ENCODE assay signal across 8 cellular contexts in genomic region chr6:143901885-143902708, GRCh38. TPM values are rescaled to one million over a fixed set of nuclear protein-coding genes. Genes with fewer than 3 reads are reported as not detected.
DNase-seq lines count a peak whose midpoint lies in the region; ATAC-seq, FAIRE-seq and TF ChIP-seq lines count a peak whose summit lies in the region.

No MANE protein-coding gene starts in this region.

- TF ChIP-seq CTCF in HepG2 (CRISPR knock-in tag; IDR thresholded peaks at IDR 0.05) = no peak

- in situ Hi-C loops in HepG2 (cut with HindIII; ENCODE audit: extremely low pct_ligation_motif_present, low pct_unique_long_range_greater_than_20kb) = no loop called here

- no peaks in the 10 kb centered on the region for H4K20me1 ChIP-seq in HepG2 (ENCODE audit: insufficient read depth, low read length)

- WGBS in HepG2 (ENCODE audit: low lambda C conversion rate) = 15% methylated on average over 6 of the region's 6 CpGs

- H3K4me3 ChIP-seq in GM08714 (ENCODE audit: low read length) = peak overlapping the region; percentile 59; the same call in 1 of the 2 replicates
- no peak overlapping the region for H3K4me3 ChIP-seq in HepG2 (replicated peaks in 1 of 3; ENCODE audit: insufficient read depth in 1 of 3, low read depth in 2 of 3, low read length in 3 of 3)

- CTCF ChIA-PET in HepG2 (lab: Yijun Ruan, JAX; ENCODE audit: low intra/inter-chr PET ratio, low total read pairs) = no interaction called here

- H2AFZ ChIP-seq in HepG2 (ENCODE audit: low read length) = peak overlapping the region; percentile 22

- no peak overlapping the region for H3K4me2 ChIP-seq in HepG2 (ENCODE audit: low read depth, low read length)

- ATAC-seq in GM21367 (IDR thresholded peaks at IDR 0.05; ENCODE audit: unreplicated experiment) (peak; percentile 96), HG03520 (IDR thresholded peaks at IDR 0.05; ENCODE audit: unreplicated experiment) (peak; percentile 96), HepG2 (no peak; the same call in 2 of the 3 replicates), left colon (no peak)

- H3K36me3 ChIP-seq in HepG2 (replicated peaks in 1 of 2; ENCODE audit: control insufficient read depth in 1 of 2, insufficient read depth in 2 of 2, low read length in 2 of 2) = no peaks in the 10 kb centered on the region

- TF ChIP-seq EP300 in HepG2 (IDR thresholded peaks at IDR 0.05; ENCODE audit: low read depth in 2 of 2, low read length in 2 of 2) (no peak), HepG2 (CRISPR knock-in tag; IDR thresholded peaks at IDR 0.05; ENCODE audit: borderline replicate concordance) (no peak)

- POLR2A ChIA-PET in HepG2 (lab: Yijun Ruan, JAX) = no interaction called here

- intact Hi-C loops in HepG2 (cut with micrococcal nuclease; ENCODE audit: unreplicated experiment) = no loop called here
- intact Hi-C loops in left colon (cut with DNase I, micrococcal nuclease) = no loop called here

- H3K9ac ChIP-seq in HepG2 (ENCODE audit: insufficient read depth, low read depth, low read length) = no peak overlapping the region

- BruUV-seq in HepG2 (replicated peaks; lab: Mats Ljungman, UMichigan) = no TSS peak

- no peak for TF ChIP-seq RAD21 in HepG2 (CRISPR knock-in tag; IDR thresholded peaks at IDR 0.05)

- TF ChIP-seq POLR2A in HepG2 (IDR thresholded peaks at IDR 0.05; ENCODE audit: insufficient read depth in 1 of 2, low read depth in 2 of 2, low read length in 2 of 2) = no peak

- H3K4me1 ChIP-seq in HepG2 (ENCODE audit: insufficient read depth, low read length) = no peaks in the 10 kb centered on the region

- no peaks in the 10 kb centered on the region for H3K9me3 ChIP-seq in HepG2 (ENCODE audit: low read length)

- H3K79me2 ChIP-seq in HepG2 (ENCODE audit: insufficient read depth, low read length) = no peaks in the 10 kb centered on the region

- DNase-seq in HepG2 (ENCODE audit: low spot score) = no peak
- no peak for DNase-seq in NCI-H345 (lab: John Stamatoyannopoulos, UW)
- DNase-seq in DMS53 treated with DMSO at 0.1 percent for 48 hours (lab: John Stamatoyannopoulos, UW; ENCODE audit: unreplicated experiment) = no peak
- no peak for DNase-seq in NCI-H2029 treated with DMSO at 0.1 percent for 48 hours (lab: John Stamatoyannopoulos, UW)
- no peak for DNase-seq in left colon

- no peak for FAIRE-seq in HepG2 (lab: Jason Lieb, UNC)

- H3K27me3 ChIP-seq in HepG2 (ENCODE audit: control insufficient read depth in 1 of 2, insufficient read depth in 2 of 2, low read length in 2 of 2) = peaks cover 0 to 4% of the 10 kb centered on the region in 2 experiments; a peak in 1 of 5 replicates

- H3K27ac ChIP-seq in HepG2 (ENCODE audit: extremely low read length, insufficient read depth, low read length) = no peak overlapping the region

TF ChIP-seq in HepG2, 621 proteins besides CTCF, POLR2A, EP300 and RAD21 (continues in another document):
- TF ChIP-seq ZNF367 (CRISPR knock-in tag; IDR thresholded peaks at IDR 0.05; ENCODE audit: borderline replicate concordance) (no peak), KDM3A (CRISPR knock-in tag; IDR thresholded peaks at IDR 0.05; ENCODE audit: low read depth) (no peak), PHF21A (CRISPR knock-in tag; IDR thresholded peaks at IDR 0.05) (no peak), NFATC3 (CRISPR knock-in tag; IDR thresholded peaks at IDR 0.05) (no peak), BHLHE40 (IDR thresholded peaks at IDR 0.05; ENCODE audit: low read length) (no peak), ARID4A (CRISPR knock-in tag; IDR thresholded peaks at IDR 0.05; ENCODE audit: borderline replicate concordance) (no peak), GLI4 (CRISPR knock-in tag; IDR thresholded peaks at IDR 0.05; ENCODE audit: borderline replicate concordance) (no peak), MLX (CRISPR knock-in tag; IDR thresholded peaks at IDR 0.05) (no peak)

RNA-seq across cellular contexts. Expression of gene ZC2HC1B, which starts 37.8 kb away (rescaled TPM):
- not detected in 2 replicates for total RNA-seq in HepG2 (2016; rRNA removed; fragmentation: Illumina TruSeq; extraction: Trizol)
- total RNA-seq in HepG2 (2016; cell fraction: cytosol; rRNA removed; fragmentation: Illumina TruSeq; extraction: Trizol; ENCODE audit: low read depth) = not detected in 2 replicates
- total RNA-seq in HepG2 (2016; cell fraction: insoluble cytoplasmic fraction; rRNA removed; fragmentation: Illumina TruSeq; extraction: Trizol) = not detected in 2 replicates
- not detected in 2 replicates for total RNA-seq in HepG2 (2016; cell fraction: membrane; rRNA removed; fragmentation: Illumina TruSeq; extraction: Trizol)
- not detected in 2 replicates for total RNA-seq in HepG2 (2016; cell fraction: nucleus; rRNA removed; fragmentation: Illumina TruSeq; extraction: Trizol)
- polyA plus RNA-seq in HepG2 (2011; rRNA removed) = not detected in 2 replicates
- polyA plus RNA-seq in HepG2 (2011; cell fraction: cytosol; rRNA removed) = not detected in 2 replicates
- polyA plus RNA-seq in HepG2 (2011; cell fraction: nucleus; rRNA removed) = not detected in 2 replicates
- not detected in 2 replicates for polyA plus RNA-seq in HepG2 (2012)
- not detected in 2 replicates for polyA plus RNA-seq in HepG2 (2016; cell fraction: cytosol; fragmentation: Illumina TruSeq; extraction: Trizol; ENCODE audit: low read depth)
- polyA plus RNA-seq in HepG2 (2016; cell fraction: insoluble cytoplasmic fraction; fragmentation: Illumina TruSeq; extraction: Trizol; ENCODE audit: low read depth) = not detected in 2 replicates
- not detected in 2 replicates for polyA plus RNA-seq in HepG2 (2016; cell fraction: membrane; fragmentation: Illumina TruSeq; extraction: Trizol; ENCODE audit: low read depth)
- not detected in 2 replicates for polyA plus RNA-seq in HepG2 (2016; cell fraction: nucleus; fragmentation: Illumina TruSeq; extraction: Trizol; ENCODE audit: insufficient read depth, low read depth)
- not detected in 2 replicates for polyA minus RNA-seq in HepG2 (2011; rRNA and poly(A)+ RNA removed; ENCODE audit: low replicate concordance)
- polyA minus RNA-seq in HepG2 (2011; cell fraction: cytosol; rRNA and poly(A)+ RNA removed) = not detected in 2 replicates
- not detected in 2 replicates for polyA minus RNA-seq in HepG2 (2011; cell fraction: nucleus; rRNA and poly(A)+ RNA removed)
- not detected for total RNA-seq in left colon

RNA-seq across cellular contexts. Expression of gene LTV1, which starts 59.0 kb away (rescaled TPM):
- total RNA-seq in HepG2 (2016; rRNA removed; fragmentation: Illumina TruSeq; extraction: Trizol) (85.8 and 122 TPM in 2 replicates), left colon (10 to 100 TPM; 11.9 to 17.2 TPM)
- 15.6 and 17.4 TPM in 2 replicates for total RNA-seq in HepG2 (2016; cell fraction: cytosol; rRNA removed; fragmentation: Illumina TruSeq; extraction: Trizol; ENCODE audit: low read depth)
- 84.4 and 118 TPM in 2 replicates for total RNA-seq in HepG2 (2016; cell fraction: insoluble cytoplasmic fraction; rRNA removed; fragmentation: Illumina TruSeq; extraction: Trizol)
- total RNA-seq in HepG2 (2016; cell fraction: membrane; rRNA removed; fragmentation: Illumina TruSeq; extraction: Trizol) = 31.8 and 36.3 TPM in 2 replicates
- 69.7 and 73.2 TPM in 2 replicates for total RNA-seq in HepG2 (2016; cell fraction: nucleus; rRNA removed; fragmentation: Illumina TruSeq; extraction: Trizol)
- polyA plus RNA-seq in HepG2 (2011; rRNA removed) = 15.9 and 21.1 TPM in 2 replicates
- 6.1 and 9.5 TPM in 2 replicates for polyA plus RNA-seq in HepG2 (2011; cell fraction: cytosol; rRNA removed)
- polyA plus RNA-seq in HepG2 (2011; cell fraction: nucleus; rRNA removed) = 21.7 and 25.4 TPM in 2 replicates
- polyA plus RNA-seq in HepG2 (2012) = 32.5 and 45.9 TPM in 2 replicates
- polyA plus RNA-seq in HepG2 (2016; cell fraction: cytosol; fragmentation: Illumina TruSeq; extraction: Trizol; ENCODE audit: low read depth) = 12.9 and 13.2 TPM in 2 replicates
- 129 and 141 TPM in 2 replicates for polyA plus RNA-seq in HepG2 (2016; cell fraction: insoluble cytoplasmic fraction; fragmentation: Illumina TruSeq; extraction: Trizol; ENCODE audit: low read depth)
- 19.2 and 19.9 TPM in 2 replicates for polyA plus RNA-seq in HepG2 (2016; cell fraction: membrane; fragmentation: Illumina TruSeq; extraction: Trizol; ENCODE audit: low read depth)
- polyA plus RNA-seq in HepG2 (2016; cell fraction: nucleus; fragmentation: Illumina TruSeq; extraction: Trizol; ENCODE audit: insufficient read depth, low read depth) = 128 and 133 TPM in 2 replicates
- polyA minus RNA-seq in HepG2 (2011; rRNA and poly(A)+ RNA removed; ENCODE audit: low replicate concordance) = 2.3 and 2.5 TPM in 2 replicates
- 8.6 and 9.2 TPM in 2 replicates for polyA minus RNA-seq in HepG2 (2011; cell fraction: cytosol; rRNA and poly(A)+ RNA removed)
- polyA minus RNA-seq in HepG2 (2011; cell fraction: nucleus; rRNA and poly(A)+ RNA removed) = 37.7 and 42.4 TPM in 2 replicates

Comparison
In these comparisons a context has a peak if more than half of its experiments do, and no peak if none do; other contexts are left out.
1. ATAC-seq: peak in GM21367 (single experiment) and HG03520 (single experiment); none in HepG2 (single experiment) and left colon (single experiment).